14 cellular contexts compared by ENCODE assay signal in the genomic region with DNA sequence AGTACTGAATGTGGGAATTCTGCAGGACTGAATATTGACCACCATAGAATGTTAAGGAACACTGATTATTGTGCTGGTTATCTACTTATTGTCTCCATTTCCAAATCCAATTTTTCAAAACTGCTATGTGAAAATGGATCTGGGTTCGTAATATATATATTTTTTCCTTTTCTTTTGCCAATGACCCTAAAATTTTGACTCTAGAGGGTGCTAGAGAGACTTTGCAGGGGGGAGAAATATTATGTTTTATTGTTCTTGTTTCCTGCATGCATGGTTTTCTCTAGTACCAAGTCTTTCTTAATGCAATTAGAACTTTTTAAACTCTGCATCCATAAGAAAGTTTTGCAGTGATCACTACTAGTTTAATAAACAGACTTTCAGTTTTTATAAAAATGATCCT.
DNase-seq lines count a peak whose midpoint lies in the region; ATAC-seq and TF ChIP-seq lines count a peak whose summit lies in the region.
"Had no signal": no experiment of that assay in that cellular context is flagged by ENCODE, and none has a peak within 500 bp of the region (broad histone marks: within the 10 kb centered on the region; RNA-seq: fewer than 3 reads in every experiment).

No MANE protein-coding gene starts in this region.

- no peaks in the 10 kb centered on the region for H3K9me3 ChIP-seq in OCI-LY1 (ENCODE audit: low read length)
- H3K9me3 ChIP-seq in CD4-positive, alpha-beta memory T cell (ENCODE audit: control insufficient read depth in 1 of 2, low read length in 2 of 2): peaks cover 0 to 4% of the 10 kb centered on the region in 2 donors
- H3K9me3 ChIP-seq: psoas muscle, upper lobe of right lung had no signal

- H3K27ac ChIP-seq in 22Rv1 (no peak overlapping the region), OCI-LY1 (ENCODE audit: low read depth, low read length, poor library complexity, severe bottlenecking) (no peak overlapping the region)
- no peak overlapping the region for H3K27ac ChIP-seq in CD4-positive, alpha-beta memory T cell (ENCODE audit: low read depth, low read length)
- H3K27ac ChIP-seq: psoas muscle, upper lobe of right lung had no signal

- H3K36me3 ChIP-seq in GM06990 (ENCODE audit: control insufficient read depth, insufficient read depth, low read length) (no peaks in the 10 kb centered on the region), OCI-LY1 (ENCODE audit: insufficient read depth, low read length) (no peaks in the 10 kb centered on the region)
- no peaks in the 10 kb centered on the region for H3K36me3 ChIP-seq in CD4-positive, alpha-beta memory T cell (ENCODE audit: insufficient read depth, low read length)
- H3K36me3 ChIP-seq: upper lobe of right lung had no signal

- ATAC-seq in HG03135 (IDR thresholded peaks at IDR 0.05; ENCODE audit: unreplicated experiment) (no peak), Right ventricle myocardium inferior (no peak)
- ATAC-seq: left cardiac atrium, psoas muscle, upper lobe of right lung had no signal

- no peak overlapping the region for H3K4me2 ChIP-seq in OCI-LY1 (ENCODE audit: low read length)

- TF ChIP-seq CTCF in 22Rv1 (IDR thresholded peaks at IDR 0.05) (peak; percentile 52), GM06990 (IDR thresholded peaks at IDR 0.05; ENCODE audit: insufficient read depth, low read length, poor library complexity, severe bottlenecking) (peak; percentile 23), OCI-LY1 (IDR thresholded peaks at IDR 0.05; ENCODE audit: low read length) (peak; percentile 37; the same call in 1 of the 2 replicates), choroid plexus epithelial cell (conservative IDR thresholded peaks at IDR 0.05; ENCODE audit: low read depth, low read length) (peak; percentile 42)

- no peaks in the 10 kb centered on the region for H3K36me3 Mint-ChIP-seq in CD4-positive, alpha-beta memory T cell

- H3K9ac ChIP-seq in OCI-LY1 (ENCODE audit: low read length): no peak overlapping the region

- H3K27me3 ChIP-seq in GM06990 (replicated peaks; ENCODE audit: control insufficient read depth, insufficient read depth, low read length): no peaks in the 10 kb centered on the region
- H3K27me3 ChIP-seq in OCI-LY1 (ENCODE audit: insufficient read depth, low read length): no peaks in the 10 kb centered on the region
- no peaks in the 10 kb centered on the region for H3K27me3 ChIP-seq in CD4-positive, alpha-beta memory T cell (ENCODE audit: insufficient read depth, low read length)
- H3K27me3 ChIP-seq: upper lobe of right lung had no signal

- peaks cover 0 to 21% (median 12%) of the 10 kb centered on the region in 8 donors for H3K9me3 Mint-ChIP-seq in CD4-positive, alpha-beta memory T cell

- no peaks in the 10 kb centered on the region for H3K4me1 ChIP-seq in OCI-LY1 (ENCODE audit: insufficient read depth, low read length, severe bottlenecking)
- no peaks in the 10 kb centered on the region for H3K4me1 ChIP-seq in CD4-positive, alpha-beta memory T cell (ENCODE audit: insufficient read depth, low read length)
- H3K4me1 ChIP-seq: psoas muscle, upper lobe of right lung had no signal

- CTCF ChIA-PET in CD4-positive, alpha-beta memory T cell (lab: Charles Lee; ENCODE audit: partially characterized antibody): no interaction called here

- H3K4me3 ChIP-seq in GM06990 (replicated peaks; ENCODE audit: low read depth, low read length): no peak overlapping the region
- no peak overlapping the region for H3K4me3 ChIP-seq in OCI-LY1 (ENCODE audit: low read depth, low read length, poor library complexity, severe bottlenecking)
- no peak overlapping the region for H3K4me3 ChIP-seq in choroid plexus epithelial cell (ENCODE audit: low read depth, low read length)
- no peak overlapping the region for H3K4me3 ChIP-seq in CD4-positive, alpha-beta memory T cell (ENCODE audit: low read length in 2 of 2)
- H3K4me3 ChIP-seq: psoas muscle, upper lobe of right lung had no signal

- no peaks in the 10 kb centered on the region for H3F3A ChIP-seq in OCI-LY1 (ENCODE audit: insufficient read depth, low read length)

- no peak overlapping the region for H3K4me3 Mint-ChIP-seq in CD4-positive, alpha-beta memory T cell

- intact Hi-C loops in CD4-positive, alpha-beta memory T cell (cut with micrococcal nuclease): no loop called here
- intact Hi-C loops in Right ventricle myocardium inferior (cut with DNase I): no loop called here

- H4K20me1 ChIP-seq in OCI-LY1 (ENCODE audit: insufficient read depth, low read length): no peaks in the 10 kb centered on the region

- H3K79me2 ChIP-seq in OCI-LY1 (ENCODE audit: insufficient read depth, low read length): no peaks in the 10 kb centered on the region

- no peak overlapping the region for H3K27ac Mint-ChIP-seq in CD4-positive, alpha-beta memory T cell

- POLR2A ChIA-PET in CD4-positive, alpha-beta memory T cell (lab: Charles Lee; ENCODE audit: partially characterized antibody): no interaction called here

- H3K4me1 Mint-ChIP-seq in CD4-positive, alpha-beta memory T cell: no peaks in the 10 kb centered on the region

- no peaks in the 10 kb centered on the region for H3K9me2 ChIP-seq in OCI-LY1 (ENCODE audit: low read depth, low read length)

- DNase-seq in GM06990 (ENCODE audit: extremely low read depth, insufficient read length) (no peak), choroid plexus epithelial cell (ENCODE audit: low read depth) (peak; percentile 5), DMS79 (lab: John Stamatoyannopoulos, UW) (no peak), Right ventricle myocardium inferior (ENCODE audit: missing footprints) (no peak)
- no peak for DNase-seq in CD4-positive, alpha-beta memory T cell
- DNase-seq: EL; left cardiac atrium; NCI-H446; psoas muscle; stimulated activated CD4-positive, alpha-beta T cell treated with anti-CD3 and anti-CD28 coated beads, Interleukin-1b, Interleukin-23, amount 100 ng/mL, for 48 hours; upper lobe of right lung had no signal

- no peaks in the 10 kb centered on the region for H3K27me3 Mint-ChIP-seq in CD4-positive, alpha-beta memory T cell

- H2AFZ ChIP-seq in OCI-LY1 (ENCODE audit: low read length): no peak overlapping the region
